ENCODE assay signal across 8 cellular contexts in genomic region chr3:111538687-111539086, GRCh38. TPM values are rescaled to one million over a fixed set of nuclear protein-coding genes. Genes with fewer than 3 reads are reported as not detected.
A peak's percentile ranks its signal among the peaks of the same experiment; 100 is the strongest.
DNase-seq lines count a peak whose midpoint lies in the region; TF ChIP-seq lines count a peak whose summit lies in the region.

No MANE protein-coding gene starts in this region.

- H3K23me2 ChIP-seq in H9 (ENCODE audit: insufficient read length, low read depth, low read length, poor library complexity, severe bottlenecking) = no peaks in the 10 kb centered on the region

- no peak overlapping the region for H3T11ph ChIP-seq in H9 (ENCODE audit: low read length)

- DNase-seq in GM03348 (ENCODE audit: low spot score) (peak; percentile 33), H9 (no peak), M059J (ENCODE audit: low read depth) (peak; percentile 78), cardiac fibroblast (ENCODE audit: low read depth in 2 of 2) (peak; percentile 62 to 78), iPS-NIHi11 (ENCODE audit: low spot score) (no peak), SIG-M5 (lab: John Stamatoyannopoulos, UW) (no peak), dorsolateral prefrontal cortex (no peak), NCI-H748 treated with DMSO at 0.1 percent for 48 hours (lab: John Stamatoyannopoulos, UW) (no peak)

- H3K27me3 Mint-ChIP-seq in H9 (ENCODE audit: low read depth) = no peaks in the 10 kb centered on the region

- no peak overlapping the region for H4K8ac ChIP-seq in H9 (replicated peaks; ENCODE audit: insufficient read length, low read depth, low read length)

- no peaks in the 10 kb centered on the region; a peak in 1 of 5 replicates for H3K9me3 Mint-ChIP-seq in H9

- H3K4ac ChIP-seq in H9 (ENCODE audit: low read depth, low read length) = no peak overlapping the region

- no peak overlapping the region for H3K18ac ChIP-seq in H9 (ENCODE audit: insufficient read length, low read depth, low read length)

- H3K27ac ChIP-seq in H9 (ENCODE audit: insufficient read length, low read depth, low read length) (no peak overlapping the region), dorsolateral prefrontal cortex (no peak overlapping the region)

- no peak overlapping the region for H3K23ac ChIP-seq in H9 (ENCODE audit: insufficient read length, low read depth, low read length)

- H4K5ac ChIP-seq in H9 (ENCODE audit: insufficient read length, low read depth, low read length) = no peak overlapping the region

- no peaks in the 10 kb centered on the region for H3K27me3 ChIP-seq in H9 (ENCODE audit: insufficient read depth, low read length)
- H3K27me3 ChIP-seq in dorsolateral prefrontal cortex = peaks cover 0 to 14% (median 0%) of the 10 kb centered on the region in 45 donors

- no peaks in the 10 kb centered on the region for H3K79me1 ChIP-seq in H9 (ENCODE audit: insufficient read depth, low read depth, low read length, poor library complexity, severe bottlenecking)

- H3K4me3 ChIP-seq in cardiac fibroblast (replicated peaks in 1 of 2; ENCODE audit: low read depth in 2 of 2, low read length in 2 of 2) (no peak overlapping the region), dorsolateral prefrontal cortex (no peak overlapping the region)

- peaks cover 4 to 6% of the 10 kb centered on the region in 2 experiments; a peak in 2 of 4 replicates for H3K4me1 Mint-ChIP-seq in H9

- peak overlapping the region; percentile 26 for H2BK20ac ChIP-seq in H9 (ENCODE audit: low read depth, low read length, poor library complexity, severe bottlenecking)

- H4K20me1 ChIP-seq in H9 (ENCODE audit: control insufficient read depth, insufficient read depth, insufficient read length) = no peaks in the 10 kb centered on the region

- no peak for TF ChIP-seq CTCF in H9 (conservative IDR thresholded peaks at IDR 0.05)
- TF ChIP-seq CTCF in cardiac fibroblast (IDR thresholded peaks at IDR 0.05; ENCODE audit: low read depth, low read length) = no peak
- no peak for TF ChIP-seq CTCF in dorsolateral prefrontal cortex (IDR thresholded peaks at IDR 0.05 in 54 of 56, conservative IDR thresholded peaks at IDR 0.05 in 2 of 56; ENCODE audit: low read depth in 1 of 56, partially characterized antibody in 56 of 56)

- no peak overlapping the region for H2BK15ac ChIP-seq in H9 (ENCODE audit: low read depth, low read length)

- no peaks in the 10 kb centered on the region for H3K9me3 ChIP-seq in H9 (ENCODE audit: control insufficient read depth, low read depth, low read length)

- H4K91ac ChIP-seq in H9 (ENCODE audit: insufficient read length, low read depth, low read length) = no peak overlapping the region

- no peak overlapping the region for H3K14ac ChIP-seq in H9 (ENCODE audit: insufficient read depth, low read length)

- H3K79me2 ChIP-seq in H9 (ENCODE audit: insufficient read depth, low read length) = no peaks in the 10 kb centered on the region

- H2AFZ ChIP-seq in H9 (ENCODE audit: low read length) = no peak overlapping the region

- no peaks in the 10 kb centered on the region for H3K36me3 Mint-ChIP-seq in H9 (ENCODE audit: insufficient read depth in 1 of 3, low read depth in 3 of 3)

- H3K56ac ChIP-seq in H9 (ENCODE audit: insufficient read length, low read depth, low read length) = no peak overlapping the region

- no peak overlapping the region for H2AK5ac ChIP-seq in H9 (ENCODE audit: insufficient read length, low read length)

- no peak overlapping the region; a peak in 1 of 7 replicates for H3K27ac Mint-ChIP-seq in H9

- H3K9ac ChIP-seq in H9 (ENCODE audit: extremely low read depth, insufficient read length, low read length) = no peak overlapping the region

- 100% methylated on average over 1 of the region's 4 CpGs for WGBS in H9 (ENCODE audit: extremely low coverage, insufficient read length, low lambda C conversion rate)

- H2BK120ac ChIP-seq in H9 (ENCODE audit: low read depth, low read length, poor library complexity, severe bottlenecking) = no peak overlapping the region

- no peak overlapping the region for H3K4me2 ChIP-seq in H9 (ENCODE audit: insufficient read depth, insufficient read length, low read length)

- no peaks in the 10 kb centered on the region; the same call in 1 of the 2 replicates for H3K4me1 ChIP-seq in H9 (ENCODE audit: insufficient read depth, low read length)

- H2BK5ac ChIP-seq in H9 (ENCODE audit: insufficient read length, low read length) = no peak overlapping the region

- intact Hi-C loops in dorsolateral prefrontal cortex (cut with DNase I) = no loop called here

- H2BK12ac ChIP-seq in H9 (ENCODE audit: insufficient read length, low read depth, low read length) = no peak overlapping the region

- H3K4me3 Mint-ChIP-seq in H9 = no peak overlapping the region

RNA-seq across cellular contexts. Expression of gene CD96, which starts 3.3 kb away (rescaled TPM):
- not detected in 2 replicates for total RNA-seq in H9 (2021)
- total RNA-seq in M059J (2014; rRNA removed; shearing (Covaris generic)) = 0.05 and 0.22 TPM in 2 replicates
- 1 to 10 TPM in 15 of 120 experiments, under 1 TPM in 46, not detected in 59; 0.10 to 2.6 (median 0.60) TPM for total RNA-seq in dorsolateral prefrontal cortex

RNA-seq across cellular contexts. Expression of gene ZBED2, which starts 56.5 kb away (rescaled TPM):
- total RNA-seq in H9 (2021) (not detected in 2 replicates), dorsolateral prefrontal cortex (under 1 TPM in 1 of 120 experiments, not detected in 119; 0.20 TPM)
- 0.15 and 0.49 TPM in 2 replicates for total RNA-seq in M059J (2014; rRNA removed; shearing (Covaris generic))

Comparison
In these comparisons a context has a peak if more than half of its experiments do, and no peak if none do; other contexts are left out.
1. DNase-seq: peak in GM03348 (single experiment), M059J (single experiment) and cardiac fibroblast (2 of 2); none in H9 (single experiment), iPS-NIHi11 (single experiment), SIG-M5 (single experiment), dorsolateral prefrontal cortex (0 of 10) and NCI-H748 treated with DMSO at 0.1 percent for 48 hours (single experiment).